ENCODE assay signal across 13 cellular contexts in genomic region chr11:2779499-2779980, GRCh38.
DNase-seq lines count a peak whose midpoint lies in the region; ATAC-seq, FAIRE-seq and TF ChIP-seq lines count a peak whose summit lies in the region.
"Had no signal": no experiment of that assay in that cellular context is flagged by ENCODE, and none has a peak within 500 bp of the region (broad histone marks: within the 10 kb centered on the region; RNA-seq: fewer than 3 reads in every experiment).

No MANE protein-coding gene starts in this region.

- no peak for FAIRE-seq in K562 (lab: Jason Lieb, UNC)
- FAIRE-seq: endometrium had no signal

- peaks cover 64 to 74% of the 10 kb centered on the region in 2 experiments for H3K4me1 ChIP-seq in K562 (replicated peaks in 1 of 2; ENCODE audit: control insufficient read depth in 2 of 2, insufficient read depth in 2 of 2, low read length in 2 of 2)

- peak overlapping the region; percentile 59 to 92 for H3K9ac ChIP-seq in K562 (ENCODE audit: insufficient read depth in 1 of 2, low read depth in 2 of 2, low read length in 2 of 2)

- H3K79me2 ChIP-seq in K562 (ENCODE audit: control insufficient read depth, insufficient read depth, low read length): no peaks in the 10 kb centered on the region

- no peaks in the 10 kb centered on the region for H3K9me1 ChIP-seq in K562 (ENCODE audit: control insufficient read depth, insufficient read depth, low read length)

- intact Hi-C loops in K562 (cut with micrococcal nuclease): no loop called here

- 17% methylated on average over 10 of the region's 11 CpGs for WGBS in K562 (ENCODE audit: insufficient coverage, low coverage, missing lambda C conversion rate)

- H2AFZ ChIP-seq in K562 (ENCODE audit: low read depth, low read length): peak overlapping the region; percentile 78

- peak; percentile 1 for DNase-seq in activated T-cell treated with anti-CD3 and anti-CD28 coated beads, Interleukin-2, amount 50 U/mL, for 4 hours
- DNase-seq in activated T-cell treated with anti-CD3 and anti-CD28 coated beads for 4 hours: no peak
- DNase-seq in K562 (ENCODE audit: extremely low read depth in 1 of 4, low spot score in 3 of 4): peak; percentile 70 to 77 (median 72)
- peak; percentile 82 for DNase-seq in mesenteric fat pad (ENCODE audit: low spot score)
- no peak for DNase-seq in SIG-M5 (lab: John Stamatoyannopoulos, UW)
- no peak for DNase-seq in GM19238 (ENCODE audit: insufficient read length, low spot score)
- DNase-seq: activated naive CD4-positive, alpha-beta T cell; EL; NCI-H187 had no signal

- no peaks in the 10 kb centered on the region for H3K9me3 Mint-ChIP-seq in activated T-cell treated with anti-CD3 and anti-CD28 coated beads, Interleukin-2, amount 50 U/mL, for 4 hours

- no peaks in the 10 kb centered on the region for H3K9me3 ChIP-seq in K562 (replicated peaks; ENCODE audit: control insufficient read depth, insufficient read depth, low read depth, low read length)
- H3K9me3 ChIP-seq: neutrophil had no signal

- no peaks in the 10 kb centered on the region for H3K27me3 ChIP-seq in K562 (ENCODE audit: control insufficient read depth in 2 of 2, insufficient read depth in 2 of 2, low read length in 2 of 2)

- no peak for TF ChIP-seq CTCF in K562 (IDR thresholded peaks at IDR 0.05 in 2 of 3, conservative IDR thresholded peaks at IDR 0.05 in 1 of 3; ENCODE audit: insufficient read depth in 2 of 3, low read depth in 1 of 3, low read length in 3 of 3)

- CTCF ChIA-PET in K562 (lab: Yijun Ruan, JAX; ENCODE audit: low intra/inter-chr PET ratio): no interaction called here

- in situ Hi-C loops in K562 (cut with MboI): no loop called here

- peaks cover 5% of the 10 kb centered on the region for H3K4me1 Mint-ChIP-seq in activated T-cell treated with anti-CD3 and anti-CD28 coated beads, Interleukin-2, amount 50 U/mL, for 4 hours (ENCODE audit: low read depth)

- ATAC-seq in activated T-cell treated with anti-CD3 and anti-CD28 coated beads, Interleukin-2, amount 50 U/mL, for 4 hours: no peak
- peak; percentile 68 for ATAC-seq in K562
- no peak for ATAC-seq in HG03378 (IDR thresholded peaks at IDR 0.05; ENCODE audit: unreplicated experiment)

- peaks cover 3% of the 10 kb centered on the region for H3K36me3 Mint-ChIP-seq in activated T-cell treated with anti-CD3 and anti-CD28 coated beads, Interleukin-2, amount 50 U/mL, for 4 hours (ENCODE audit: insufficient read depth)

- no peaks in the 10 kb centered on the region for H4K20me1 ChIP-seq in K562 (replicated peaks; ENCODE audit: control insufficient read depth, insufficient read depth, low read length)

- no peaks in the 10 kb centered on the region for H3K36me3 ChIP-seq in K562 (ENCODE audit: control insufficient read depth, insufficient read depth, low read length)

- no peak for TF ChIP-seq POLR2A in K562 (conservative IDR thresholded peaks at IDR 0.05)

- H3K4me2 ChIP-seq in K562 (ENCODE audit: insufficient read depth, low read length): peak overlapping the region; percentile 71

- no peak overlapping the region for H3K4me3 ChIP-seq in K562

- POLR2A ChIA-PET in K562 (lab: Yijun Ruan, JAX): interaction anchor here (0.7 kb wide), 1 partner anchor 10 kb away, joined by 3 read pairs; no protein-coding TSS in a partner anchor

- no peaks in the 10 kb centered on the region for H3K27me3 Mint-ChIP-seq in activated T-cell treated with anti-CD3 and anti-CD28 coated beads, Interleukin-2, amount 50 U/mL, for 4 hours (ENCODE audit: low read depth)

- H3K27ac ChIP-seq in K562 (ENCODE audit: extremely low read depth, low read depth, low read length) (peak overlapping the region; percentile 87), temporal lobe (ENCODE audit: low read depth, low read length) (peak overlapping the region; percentile 72)
- H3K27ac ChIP-seq: neutrophil had no signal

- H3K4me3 Mint-ChIP-seq in activated T-cell treated with anti-CD3 and anti-CD28 coated beads, Interleukin-2, amount 50 U/mL, for 4 hours: no peak overlapping the region

- no peak for TF ChIP-seq RAD21 in K562 (CRISPR knock-in tag; conservative IDR thresholded peaks at IDR 0.05 in 1 of 2, IDR thresholded peaks at IDR 0.05 in 1 of 2)

- TF ChIP-seq EP300 in K562 (IDR thresholded peaks at IDR 0.05; ENCODE audit: low read length): no peak

- BruUV-seq in K562 (replicated peaks; lab: Mats Ljungman, UMichigan): no TSS peak

TF ChIP-seq in K562, 482 proteins besides CTCF, POLR2A, EP300 and RAD21 (continues in another document):
- TF ChIP-seq NEUROD1 (IDR thresholded peaks at IDR 0.05; ENCODE audit: borderline replicate concordance, low read depth, low read length, partially characterized antibody) (peak; percentile 46), ZBTB7A (IDR thresholded peaks at IDR 0.05; ENCODE audit: borderline replicate concordance, control insufficient read depth, low read depth, low read length) (peak; percentile 28; the same call in 1 of the 2 replicates), EGR1 (conservative IDR thresholded peaks at IDR 0.05) (0 out of 2 replicates have a peak, but pooled peaks have one; percentile 11), ZBTB2 (IDR thresholded peaks at IDR 0.05) (no peak; the same call in 1 of the 2 replicates), SFPQ (IDR thresholded peaks at IDR 0.05; ENCODE audit: low read depth, low read length) (no peak), ZFX (CRISPR knock-in tag; IDR thresholded peaks at IDR 0.05) (peak; percentile 52; the same call in 1 of the 2 replicates), USF2 (CRISPR knock-in tag; IDR thresholded peaks at IDR 0.05) (no peak), MAX (CRISPR knock-in tag; IDR thresholded peaks at IDR 0.05) (0 out of 2 replicates have a peak, but pooled peaks have one; percentile 1), E2F6 (IDR thresholded peaks at IDR 0.05; ENCODE audit: borderline replicate concordance in 1 of 2, extremely low read depth in 1 of 2, insufficient read depth in 1 of 2, insufficient read length in 1 of 2, low read depth in 1 of 2, low read length in 1 of 2, poor library complexity in 1 of 2, severe bottlenecking in 1 of 2) (peak in 1 of 2 experiments; percentile 11), CREB1 (IDR thresholded peaks at IDR 0.05) (no peak), CREB1 (CRISPR knock-in tag; IDR thresholded peaks at IDR 0.05) (0 out of 2 replicates have a peak, but pooled peaks have one; percentile 38), RCOR1 (IDR thresholded peaks at IDR 0.05; ENCODE audit: borderline replicate concordance in 1 of 2, low read depth in 2 of 2, low read length in 2 of 2) (peak in 1 of 2 experiments; percentile 33; a peak in 2 of 4 replicates), ATF4 (CRISPR knock-in tag; IDR thresholded peaks at IDR 0.05) (0 out of 2 replicates have a peak, but pooled peaks have one; percentile 15), MYC (IDR thresholded peaks at IDR 0.05; ENCODE audit: low read depth, low read length) (no peak), MYC (CRISPR knock-in tag; IDR thresholded peaks at IDR 0.05; ENCODE audit: borderline replicate concordance, low read depth) (no peak)

Comparison
In these comparisons a context has a peak if more than half of its experiments do, and no peak if none do; other contexts are left out.
1. DNase-seq: peak in activated T-cell treated with anti-CD3 and anti-CD28 coated beads, Interleukin-2, amount 50 U/mL, for 4 hours (single experiment), K562 (4 of 4) and mesenteric fat pad (single experiment); none in activated T-cell treated with anti-CD3 and anti-CD28 coated beads for 4 hours (single experiment), SIG-M5 (single experiment) and GM19238 (single experiment).